Comparison of ENCODE assay signal across 8 cellular contexts in the genomic region with DNA sequence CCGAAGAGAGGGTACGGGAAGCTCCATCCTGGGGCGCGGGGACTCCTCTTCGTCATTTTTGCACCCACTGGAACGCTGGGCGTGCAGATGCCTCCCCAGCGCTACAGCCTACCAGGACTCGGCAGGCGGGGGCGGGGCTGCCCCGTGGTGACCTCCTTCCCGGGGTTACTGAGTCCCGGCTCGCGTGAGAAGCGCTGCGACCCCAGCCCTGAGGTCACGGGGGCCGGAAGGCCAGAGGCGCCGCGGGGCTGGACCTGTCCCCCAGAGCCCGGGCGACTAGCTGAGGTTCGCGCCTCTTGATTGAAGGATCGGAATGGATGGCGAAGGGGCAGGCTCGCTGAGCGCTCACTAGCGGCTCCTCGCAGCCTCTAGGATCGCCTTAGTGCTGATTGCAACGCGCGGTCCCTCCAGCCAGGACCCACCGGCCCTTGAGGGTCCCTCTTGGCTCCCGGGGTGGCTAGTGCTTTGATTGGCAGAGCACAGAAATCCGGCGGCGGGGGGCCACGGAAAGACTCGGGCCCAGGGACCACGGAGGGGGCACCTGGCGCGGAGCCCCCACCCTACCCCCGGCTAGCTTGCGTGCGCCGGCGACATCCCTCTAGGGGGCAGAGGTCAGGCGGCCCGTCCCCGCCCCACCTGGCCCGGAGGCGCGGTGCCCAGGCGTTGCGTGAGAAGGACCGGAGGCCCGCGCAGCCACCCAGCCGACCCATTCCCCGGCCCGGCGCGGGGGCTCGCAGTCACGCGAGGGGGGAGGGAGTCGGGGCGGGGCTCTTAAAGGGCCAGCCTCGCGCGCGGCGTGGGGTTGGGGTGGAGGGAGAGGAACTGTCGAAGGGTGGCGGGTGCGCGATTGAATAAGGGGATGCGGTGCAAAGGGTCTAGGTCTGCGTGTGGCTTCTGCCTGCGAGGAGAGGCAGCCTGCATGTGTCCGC. TPM values are rescaled to one million over a fixed set of nuclear protein-coding genes. Genes with fewer than 3 reads are reported as not detected.
DNase-seq lines count a peak whose midpoint lies in the region; ATAC-seq and TF ChIP-seq lines count a peak whose summit lies in the region.

No MANE protein-coding gene starts in this region.

- H3K4me3 Mint-ChIP-seq in activated T-cell treated with anti-CD3 and anti-CD28 coated beads, Interleukin-2, amount 50 U/mL, for 72 hours = peak overlapping the region; percentile 79 to 82

- no peak for TF ChIP-seq EP300 in ovary (IDR thresholded peaks at IDR 0.05)

- H3K27ac ChIP-seq in ovary = no peak overlapping the region

- H3K36me3 Mint-ChIP-seq in activated T-cell treated with anti-CD3 and anti-CD28 coated beads, Interleukin-2, amount 50 U/mL, for 72 hours (ENCODE audit: insufficient read depth in 2 of 2) = no peaks in the 10 kb centered on the region

- intact Hi-C loops in ovary (cut with DNase I) = no loop called here

- H3K27me3 ChIP-seq in ovary = no peaks in the 10 kb centered on the region

- peak; percentile 7 to 8 for DNase-seq in NOMO-1 (lab: John Stamatoyannopoulos, UW; ENCODE audit: unreplicated experiment in 2 of 2)
- DNase-seq in NOMO-1 treated with dmso at 0.1 percent for 144 hours (lab: John Stamatoyannopoulos, UW; ENCODE audit: unreplicated experiment) = no peak
- peak; percentile 12 for DNase-seq in NOMO-1 treated with DMSO at 0.1 percent for 48 hours (lab: John Stamatoyannopoulos, UW; ENCODE audit: unreplicated experiment)
- DNase-seq in activated T-cell treated with anti-CD3 and anti-CD28 coated beads, Interleukin-2, amount 50 U/mL, for 72 hours = peak; percentile 74 to 82
- DNase-seq in foreskin fibroblast = peak in 1 of 2 donors; percentile 54
- DNase-seq in ovary = peak in 3 of 5 donors; percentile 23 to 49 (median 35)

- H3K4me1 Mint-ChIP-seq in activated T-cell treated with anti-CD3 and anti-CD28 coated beads, Interleukin-2, amount 50 U/mL, for 72 hours (ENCODE audit: low read depth) = peaks cover 19% of the 10 kb centered on the region

- TF ChIP-seq CTCF in foreskin fibroblast (IDR thresholded peaks at IDR 0.05; ENCODE audit: low read depth, low read length) (no peak), ovary (IDR thresholded peaks at IDR 0.05) (no peak)

- peak; percentile 81 to 82 for ATAC-seq in activated T-cell treated with anti-CD3 and anti-CD28 coated beads, Interleukin-2, amount 50 U/mL, for 72 hours (replicated peaks in 1 of 2)
- ATAC-seq in GM19035 (IDR thresholded peaks at IDR 0.05; ENCODE audit: unreplicated experiment) = no peak
- no peak for ATAC-seq in HG03045 (IDR thresholded peaks at IDR 0.05; ENCODE audit: unreplicated experiment)

- peaks cover 11% of the 10 kb centered on the region for H3K4me1 ChIP-seq in ovary (ENCODE audit: insufficient read depth)

- no peaks in the 10 kb centered on the region for H3K9me3 Mint-ChIP-seq in activated T-cell treated with anti-CD3 and anti-CD28 coated beads, Interleukin-2, amount 50 U/mL, for 72 hours

- no peak overlapping the region for H3K27ac Mint-ChIP-seq in activated T-cell treated with anti-CD3 and anti-CD28 coated beads, Interleukin-2, amount 50 U/mL, for 72 hours

- H3K27me3 Mint-ChIP-seq in activated T-cell treated with anti-CD3 and anti-CD28 coated beads, Interleukin-2, amount 50 U/mL, for 72 hours (ENCODE audit: low read depth) = peaks cover 23% of the 10 kb centered on the region

- H3K4me3 ChIP-seq in foreskin fibroblast (ENCODE audit: low read depth in 1 of 2, low read length in 2 of 2) (peak overlapping the region; percentile 37 to 44), ovary (peak overlapping the region; percentile 40)

- H3K9me3 ChIP-seq in ovary = no peaks in the 10 kb centered on the region

- H3K36me3 ChIP-seq in ovary = no peaks in the 10 kb centered on the region

- 1 to 2% (median 1%) methylated on average over 71 to 86 of the region's 86 CpGs for WGBS in ovary, 3 donors

- no peak for TF ChIP-seq POLR2A in ovary (IDR thresholded peaks at IDR 0.05)

RNA-seq across cellular contexts. Expression of gene CYP1A1, which starts 0.8 kb away (rescaled TPM):
- 1 to 10 TPM; 3.4 to 5.4 TPM for total RNA-seq in activated T-cell treated with anti-CD3 and anti-CD28 coated beads, Interleukin-2, amount 50 U/mL, for 72 hours
- total RNA-seq in ovary = 1 to 10 TPM in 1 of 7 donors, under 1 TPM in 1, not detected in 5; 0.10 to 1.6 TPM
- polyA plus RNA-seq in ovary = under 1 TPM in 1 of 2 donors, not detected in 1; 0.96 TPM

RNA-seq across cellular contexts. Expression of gene CYP1A2, which starts 22.5 kb away (rescaled TPM):
- not detected for total RNA-seq in activated T-cell treated with anti-CD3 and anti-CD28 coated beads, Interleukin-2, amount 50 U/mL, for 72 hours
- under 1 TPM in 1 of 7 donors, not detected in 6; 0.23 TPM for total RNA-seq in ovary
- polyA plus RNA-seq in ovary = not detected

RNA-seq across cellular contexts. Expression of gene EDC3, which starts 30.3 kb away (rescaled TPM):
- 10 to 100 TPM; 50.6 to 52.3 TPM for total RNA-seq in activated T-cell treated with anti-CD3 and anti-CD28 coated beads, Interleukin-2, amount 50 U/mL, for 72 hours
- total RNA-seq in ovary = 10 to 100 TPM; 10.6 to 44.5 (median 36.3) TPM
- polyA plus RNA-seq in ovary = 10 to 100 TPM; 15.5 to 34.2 TPM

RNA-seq across cellular contexts. Expression of gene CSK, which starts 55.8 kb away (rescaled TPM):
- total RNA-seq in activated T-cell treated with anti-CD3 and anti-CD28 coated beads, Interleukin-2, amount 50 U/mL, for 72 hours = 100 to 1,000 TPM; 200 to 267 TPM
- total RNA-seq in ovary = 10 to 100 TPM; 10.7 to 49.6 (median 42.1) TPM
- 10 to 100 TPM in 1 of 2 donors, 1 to 10 TPM in 1; 9.2 to 21.6 TPM for polyA plus RNA-seq in ovary

Comparison
In these comparisons a context has a peak if more than half of its experiments do, and no peak if none do; other contexts are left out.
1. ATAC-seq: peak in activated T-cell treated with anti-CD3 and anti-CD28 coated beads, Interleukin-2, amount 50 U/mL, for 72 hours (2 of 2); none in GM19035 (single experiment) and HG03045 (single experiment).